ENCODE assay signal across 1 cellular context in genomic region chr9:136947955-136948510, GRCh38.
TF ChIP-seq lines count a peak whose summit lies in the region.

No MANE protein-coding gene starts in this region.

TF ChIP-seq in K562, 482 proteins besides CTCF, POLR2A, EP300 and RAD21 (continued from another document and continues in another):
- TF ChIP-seq HMGXB4 (CRISPR knock-in tag; IDR thresholded peaks at IDR 0.05) (peak; percentile 55; the same call in 1 of the 2 replicates), ZNF316 (IDR thresholded peaks at IDR 0.05) (no peak), ZNF121 (CRISPR knock-in tag; conservative IDR thresholded peaks at IDR 0.05) (no peak), MLX (CRISPR knock-in tag; conservative IDR thresholded peaks at IDR 0.05) (no peak), THAP12 (CRISPR knock-in tag; IDR thresholded peaks at IDR 0.05) (no peak), ZC3H11A (IDR thresholded peaks at IDR 0.05; ENCODE audit: low read depth, low read length) (no peak), ZZZ3 (IDR thresholded peaks at IDR 0.05) (no peak), TFAP4 (CRISPR knock-in tag; IDR thresholded peaks at IDR 0.05; ENCODE audit: borderline replicate concordance) (peak; percentile 33; the same call in 1 of the 2 replicates), MXD1 (CRISPR knock-in tag; IDR thresholded peaks at IDR 0.05; ENCODE audit: borderline replicate concordance, poor library complexity, severe bottlenecking) (no peak), RNF219 (CRISPR knock-in tag; IDR thresholded peaks at IDR 0.05) (no peak), CCAR2 (IDR thresholded peaks at IDR 0.05; ENCODE audit: low read depth, low read length) (no peak), JUND (IDR thresholded peaks at IDR 0.05; ENCODE audit: borderline replicate concordance, low read depth, low read length) (0 out of 2 replicates have a peak, but pooled peaks have one; percentile 7), JUND (tag; IDR thresholded peaks at IDR 0.05; ENCODE audit: borderline replicate concordance, low read depth, low read length) (no peak; the same call in 2 of the 3 replicates), ATF1 (CRISPR knock-in tag; IDR thresholded peaks at IDR 0.05) (no peak), ATF1 (tag; IDR thresholded peaks at IDR 0.05) (0 out of 2 replicates have a peak, but pooled peaks have one; percentile 33), ZBTB17 (CRISPR knock-in tag; IDR thresholded peaks at IDR 0.05) (no peak), STAG1 (CRISPR knock-in tag; IDR thresholded peaks at IDR 0.05; ENCODE audit: borderline replicate concordance) (peak; percentile 75; the same call in 1 of the 2 replicates), RBFOX2 (IDR thresholded peaks at IDR 0.05; ENCODE audit: low read depth, low read length) (no peak), USF2 (CRISPR knock-in tag; IDR thresholded peaks at IDR 0.05) (no peak), MXI1 (IDR thresholded peaks at IDR 0.05; ENCODE audit: low read depth, low read length) (no peak), RBM14 (IDR thresholded peaks at IDR 0.05; ENCODE audit: borderline replicate concordance, insufficient read depth, low read depth, low read length) (no peak), KLF16 (IDR thresholded peaks at IDR 0.05) (no peak), MTA3 (IDR thresholded peaks at IDR 0.05; ENCODE audit: borderline replicate concordance) (peak; percentile 60; the same call in 1 of the 2 replicates), ESRRA (IDR thresholded peaks at IDR 0.05; ENCODE audit: borderline replicate concordance, low read depth) (peak; percentile 90), KLF6 (CRISPR knock-in tag; IDR thresholded peaks at IDR 0.05; ENCODE audit: borderline replicate concordance) (no peak), ZBED1 (IDR thresholded peaks at IDR 0.05) (no peak), ZNF444 (CRISPR knock-in tag; IDR thresholded peaks at IDR 0.05) (no peak), RB1 (IDR thresholded peaks at IDR 0.05; ENCODE audit: low read depth) (peak; percentile 52; the same call in 1 of the 2 replicates), KDM4B (IDR thresholded peaks at IDR 0.05; ENCODE audit: borderline replicate concordance in 2 of 2, low read depth in 1 of 2) (no peak), ZBTB2 (IDR thresholded peaks at IDR 0.05) (0 out of 2 replicates have a peak, but pooled peaks have one; percentile 39), ZBTB40 (IDR thresholded peaks at IDR 0.05) (no peak), ZBTB40 (CRISPR knock-in tag; IDR thresholded peaks at IDR 0.05) (no peak), SMC3 (conservative IDR thresholded peaks at IDR 0.05; ENCODE audit: insufficient read depth, low read depth, low read length) (peak; percentile 88), HDAC2 (IDR thresholded peaks at IDR 0.05) (0 out of 2 replicates have a peak, but pooled peaks have one; percentile 38), E4F1 (CRISPR knock-in tag; IDR thresholded peaks at IDR 0.05; ENCODE audit: borderline replicate concordance) (no peak), ARNT (IDR thresholded peaks at IDR 0.05) (no peak), POLR2AphosphoS2 (IDR thresholded peaks at IDR 0.05; ENCODE audit: low read length) (no peak)
